Comparison of ENCODE assay signal across 23 cellular contexts in the genomic region with DNA sequence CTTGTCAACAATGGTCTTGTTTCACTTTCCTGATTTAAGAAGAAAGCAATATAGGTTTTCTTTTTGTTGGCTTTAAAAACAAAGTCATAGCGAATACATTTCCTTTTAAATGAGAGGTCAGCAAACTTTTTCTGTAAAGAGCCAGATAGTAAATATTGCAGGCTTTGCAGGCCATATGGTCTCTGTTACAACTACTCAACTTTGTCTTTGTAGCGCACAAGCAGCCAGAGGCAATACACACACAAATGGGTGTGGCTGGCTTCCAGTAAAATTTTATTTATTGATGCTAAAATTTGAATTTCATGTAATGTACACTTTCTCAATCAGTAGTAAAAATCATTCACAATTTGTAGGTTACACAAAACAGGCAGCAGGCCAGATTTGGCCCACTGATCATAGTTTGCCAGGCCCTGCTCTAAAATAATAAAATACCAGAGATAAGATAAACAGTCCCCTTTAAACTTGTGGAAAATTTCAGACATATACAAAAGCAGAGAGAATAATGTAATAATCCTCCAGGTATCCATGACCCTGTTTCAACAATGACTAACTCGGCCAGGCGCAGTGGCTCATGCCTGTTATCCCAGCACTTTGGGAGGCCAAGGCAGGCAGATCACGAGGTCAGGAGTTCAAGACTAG.
DNase-seq lines count a peak whose midpoint lies in the region; ATAC-seq and TF ChIP-seq lines count a peak whose summit lies in the region.
"Had no signal": no experiment of that assay in that cellular context is flagged by ENCODE, and none has a peak within 500 bp of the region (broad histone marks: within the 10 kb centered on the region; RNA-seq: fewer than 3 reads in every experiment).

No MANE protein-coding gene starts in this region.

- H3K27ac ChIP-seq in AG04450 (ENCODE audit: low read depth, low read length), result no peak overlapping the region

- ATAC-seq in left lobe of liver, result peak; percentile 24
- no peak for ATAC-seq in HG03469 (IDR thresholded peaks at IDR 0.05; ENCODE audit: unreplicated experiment)
- ATAC-seq in GM18498 (IDR thresholded peaks at IDR 0.05; ENCODE audit: unreplicated experiment), result no peak
- ATAC-seq in GM21528 (IDR thresholded peaks at IDR 0.05; ENCODE audit: low FRiP score, unreplicated experiment), result no peak
- ATAC-seq: right cardiac atrium had no signal

- H3K4me3 ChIP-seq in AG04450 (ENCODE audit: low read depth, low read length), result no peak overlapping the region

- CTCF ChIA-PET in AG04450 (lab: Charles Lee), result no interaction called here

- H3K27me3 ChIP-seq in AG04450 (ENCODE audit: control insufficient read depth, insufficient read depth, low read length), result peaks cover 2% of the 10 kb centered on the region

- no peak for TF ChIP-seq CTCF in AG04450 (IDR thresholded peaks at IDR 0.05; ENCODE audit: low read depth, low read length)

- POLR2A ChIA-PET in AG04450 (lab: Yijun Ruan, JAX), result no interaction called here

- no peaks in the 10 kb centered on the region for H3K9me3 ChIP-seq in AG04450 (ENCODE audit: control insufficient read depth, insufficient read depth, low read length)

- DNase-seq in AG04450 (ENCODE audit: low read depth, low spot score), result peak; percentile 3
- peak; percentile 32 for DNase-seq in SK-N-DZ (ENCODE audit: low spot score)
- peak; percentile 28 for DNase-seq in dedifferentiated amniotic fluid mesenchymal stem cell (ENCODE audit: extremely low spot score)
- DNase-seq in left lobe of liver (ENCODE audit: low spot score), result no peak
- no peak for DNase-seq in stimulated activated CD4-positive, alpha-beta T cell treated with anti-CD3 and anti-CD28 coated beads, Interleukin-4, amount 100 ng/mL, for 1 hour
- DNase-seq: 8988T; activated CD4-positive, alpha-beta T cell treated with anti-CD3 and anti-CD28 coated beads for 48 hours; activated CD8-positive, alpha-beta memory T cell treated with anti-CD3 and anti-CD28 coated beads for 24 hours; activated gamma-delta T cell; activated naive CD8-positive, alpha-beta T cell treated with anti-CD3 and anti-CD28 coated beads, Interleukin-2, amount 10 ng/mL, durations not matched to agents 7 days and 5 days; activated T-cell treated with anti-CD3 and anti-CD28 coated beads, Interleukin-2, amount 50 U/mL, for 1 hour; CD4-positive, CD25-positive, alpha-beta regulatory T cell; EL; H9; Karpas-422; NCI-H1436 treated with DMSO at 0.1 percent for 48 hours; posterior cingulate gyrus; right cardiac atrium; stimulated activated CD4-positive, alpha-beta T cell treated with anti-CD3 and anti-CD28 coated beads, Interleukin-12 subunit alpha, Interleukin-12 subunit beta, amount 100 ng/mL, for 4 hours; stimulated activated naive CD4-positive, alpha-beta T cell treated with Interleukin-2 at 50 U/mL for 16 hours had no signal

Comparison
In these comparisons a context has a peak if more than half of its experiments do, and no peak if none do; other contexts are left out.
1. DNase-seq: peak in AG04450 (single experiment), SK-N-DZ (single experiment) and dedifferentiated amniotic fluid mesenchymal stem cell (single experiment); none in left lobe of liver (single experiment) and stimulated activated CD4-positive, alpha-beta T cell treated with anti-CD3 and anti-CD28 coated beads, Interleukin-4, amount 100 ng/mL, for 1 hour (single experiment).